ENCODE assay signal across 11 cellular contexts in the genomic region with DNA sequence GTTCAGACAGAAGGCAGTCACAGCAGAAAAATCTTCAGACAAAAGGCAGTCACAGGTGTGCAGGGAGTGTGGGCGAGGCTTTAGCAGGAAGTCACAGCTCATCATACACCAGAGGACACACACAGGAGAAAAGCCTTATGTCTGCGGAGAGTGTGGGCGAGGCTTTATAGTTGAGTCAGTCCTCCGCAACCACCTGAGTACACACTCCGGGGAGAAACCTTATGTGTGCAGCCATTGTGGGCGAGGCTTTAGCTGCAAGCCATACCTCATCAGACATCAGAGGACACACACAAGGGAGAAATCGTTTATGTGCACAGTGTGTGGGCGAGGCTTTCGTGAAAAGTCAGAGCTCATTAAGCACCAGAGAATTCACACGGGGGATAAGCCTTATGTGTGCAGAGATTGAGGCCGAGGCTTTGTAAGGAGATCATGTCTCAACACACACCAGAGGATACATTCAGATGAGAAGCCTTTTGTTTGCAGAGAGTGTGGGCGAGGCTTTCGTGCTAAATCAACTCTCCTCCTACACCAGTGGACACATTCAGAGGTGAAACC. TPM values are rescaled to one million over a fixed set of nuclear protein-coding genes. Genes with fewer than 3 reads are reported as not detected.
A peak's percentile ranks its signal among the peaks of the same experiment; 100 is the strongest.
DNase-seq lines count a peak whose midpoint lies in the region; ATAC-seq, FAIRE-seq and TF ChIP-seq lines count a peak whose summit lies in the region.
"Had no signal": no experiment of that assay in that cellular context is flagged by ENCODE, and none has a peak within 500 bp of the region (broad histone marks: within the 10 kb centered on the region; RNA-seq: fewer than 3 reads in every experiment).

No MANE protein-coding gene starts in this region.

- no peak overlapping the region for H3K4ac ChIP-seq in H9 (ENCODE audit: low read depth, low read length)

- H3K18ac ChIP-seq in H9 (ENCODE audit: insufficient read length, low read depth, low read length), result no peak overlapping the region

- H3K4me1 ChIP-seq in pancreas (peaks cover 0 to 9% (median 8%) of the 10 kb centered on the region in 3 donors), H9 (ENCODE audit: insufficient read depth, low read length) (no peaks in the 10 kb centered on the region)
- H3K4me1 ChIP-seq: SJSA1 had no signal

- H2BK12ac ChIP-seq in H9 (ENCODE audit: insufficient read length, low read depth, low read length), result no peak overlapping the region

- TF ChIP-seq CTCF in pancreas (IDR thresholded peaks at IDR 0.05), result no peak
- TF ChIP-seq CTCF in type B pancreatic cell (conservative IDR thresholded peaks at IDR 0.05), result no peak
- no peak for TF ChIP-seq CTCF in H9 (conservative IDR thresholded peaks at IDR 0.05)

- H3K23me2 ChIP-seq in H9 (ENCODE audit: insufficient read length, low read depth, low read length, poor library complexity, severe bottlenecking), result no peaks in the 10 kb centered on the region

- peaks cover 42% of the 10 kb centered on the region for H3K36me3 Mint-ChIP-seq in activated naive CD8-positive, alpha-beta T cell treated with anti-CD3 and anti-CD28 coated beads for 36 hours
- peaks cover 37% of the 10 kb centered on the region for H3K36me3 Mint-ChIP-seq in type B pancreatic cell
- H3K36me3 Mint-ChIP-seq in H9 (ENCODE audit: insufficient read depth in 1 of 3, low read depth in 3 of 3), result peaks cover 79 to 84% (median 81%) of the 10 kb centered on the region in 3 experiments

- intact Hi-C loops in pancreas (cut with DNase I), result no loop called here

- H3T11ph ChIP-seq in H9 (ENCODE audit: low read length), result no peak overlapping the region

- no peak overlapping the region for H2BK20ac ChIP-seq in H9 (ENCODE audit: low read depth, low read length, poor library complexity, severe bottlenecking)

- H3K14ac ChIP-seq in H9 (ENCODE audit: insufficient read depth, low read length), result no peak overlapping the region

- H3K9me3 ChIP-seq in pancreas (no peaks in the 10 kb centered on the region), H9 (ENCODE audit: control insufficient read depth, low read depth, low read length) (peaks cover 6% of the 10 kb centered on the region)
- H3K9me3 ChIP-seq: SJSA1 had no signal

- H3K4me3 ChIP-seq in pancreas, result no peak overlapping the region
- H3K4me3 ChIP-seq: SJSA1 had no signal

- H2BK5ac ChIP-seq in H9 (ENCODE audit: insufficient read length, low read length), result no peak overlapping the region

- H3K27ac Mint-ChIP-seq in activated naive CD8-positive, alpha-beta T cell treated with anti-CD3 and anti-CD28 coated beads for 36 hours, result peak overlapping the region; percentile 95
- H3K27ac Mint-ChIP-seq in type B pancreatic cell (peak overlapping the region; percentile 99), H9 (peak overlapping the region in 1 of 3 experiments; percentile 62; a peak in 1 of 7 replicates)

- H4K91ac ChIP-seq in H9 (ENCODE audit: insufficient read length, low read depth, low read length), result no peak overlapping the region

- no peak for FAIRE-seq in pancreas (lab: Jason Lieb, UNC)
- no peak for FAIRE-seq in GM19239 (lab: Jason Lieb, UNC)
- FAIRE-seq: G401.6 had no signal

- H3K4me3 Mint-ChIP-seq in activated naive CD8-positive, alpha-beta T cell treated with anti-CD3 and anti-CD28 coated beads for 36 hours, result peak overlapping the region; percentile 60
- H3K4me3 Mint-ChIP-seq in type B pancreatic cell (peak overlapping the region; percentile 83), H9 (no peak overlapping the region)

- H3K79me1 ChIP-seq in H9 (ENCODE audit: insufficient read depth, low read depth, low read length, poor library complexity, severe bottlenecking), result peaks cover 3% of the 10 kb centered on the region

- H3K27me3 ChIP-seq in pancreas, result no peaks in the 10 kb centered on the region
- H3K27me3 ChIP-seq in H9 (ENCODE audit: insufficient read depth, low read length), result no peaks in the 10 kb centered on the region
- H3K27me3 ChIP-seq: SJSA1 had no signal

- H3K9me3 Mint-ChIP-seq in activated naive CD8-positive, alpha-beta T cell treated with anti-CD3 and anti-CD28 coated beads for 36 hours, result peaks cover 2% of the 10 kb centered on the region
- H3K9me3 Mint-ChIP-seq in type B pancreatic cell, result no peaks in the 10 kb centered on the region
- peaks cover 15 to 23% of the 10 kb centered on the region in 2 experiments for H3K9me3 Mint-ChIP-seq in H9

- no peak overlapping the region for H2BK15ac ChIP-seq in H9 (ENCODE audit: low read depth, low read length)

- H3K36me3 ChIP-seq in pancreas, result peaks cover 0 to 14% (median 0%) of the 10 kb centered on the region in 3 donors
- H3K36me3 ChIP-seq: SJSA1 had no signal

- no peak overlapping the region for H4K5ac ChIP-seq in H9 (ENCODE audit: insufficient read length, low read depth, low read length)

- no peak overlapping the region for H3K9ac ChIP-seq in H9 (ENCODE audit: extremely low read depth, insufficient read length, low read length)

- H3K23ac ChIP-seq in H9 (ENCODE audit: insufficient read length, low read depth, low read length), result no peak overlapping the region

- H3K27ac ChIP-seq in pancreas, result no peak overlapping the region
- H3K27ac ChIP-seq in H9 (ENCODE audit: insufficient read length, low read depth, low read length), result no peak overlapping the region
- H3K27ac ChIP-seq: SJSA1 had no signal

- WGBS in pancreas, 2 donors, result 82 to 84% methylated on average over 13 of the region's 13 CpGs
- no CpG with 5 or more reads among the region's 13 CpGs for WGBS in H9 (ENCODE audit: extremely low coverage, insufficient read length, low lambda C conversion rate)

- ATAC-seq in pancreas, result peak in 3 of 4 donors; percentile 36 to 71 (median 67)
- no peak for ATAC-seq in GM19463 (IDR thresholded peaks at IDR 0.05; ENCODE audit: unreplicated experiment)

- H3K4me2 ChIP-seq in H9 (ENCODE audit: insufficient read depth, insufficient read length, low read length), result no peak overlapping the region

- H4K20me1 ChIP-seq in H9 (ENCODE audit: control insufficient read depth, insufficient read depth, insufficient read length), result no peaks in the 10 kb centered on the region

- H3K27me3 Mint-ChIP-seq in activated naive CD8-positive, alpha-beta T cell treated with anti-CD3 and anti-CD28 coated beads for 36 hours, result no peaks in the 10 kb centered on the region
- H3K27me3 Mint-ChIP-seq in type B pancreatic cell, result no peaks in the 10 kb centered on the region
- H3K27me3 Mint-ChIP-seq in H9 (ENCODE audit: low read depth), result no peaks in the 10 kb centered on the region; the same call in 1 of the 2 replicates

- H2BK120ac ChIP-seq in H9 (ENCODE audit: low read depth, low read length, poor library complexity, severe bottlenecking), result no peak overlapping the region

- H2AFZ ChIP-seq in H9 (ENCODE audit: low read length), result no peak overlapping the region

- no peak overlapping the region for H3K56ac ChIP-seq in H9 (ENCODE audit: insufficient read length, low read depth, low read length)

- H3K79me2 ChIP-seq in H9 (ENCODE audit: insufficient read depth, low read length), result no peaks in the 10 kb centered on the region; the same call in 1 of the 2 replicates

- DNase-seq in COLO829 (ENCODE audit: low spot score) (peak; percentile 74), SW480 (ENCODE audit: low spot score) (peak; percentile 98), pancreas (no peak), type B pancreatic cell (ENCODE audit: extremely low spot score, unreplicated experiment) (no peak), GM19239 (ENCODE audit: insufficient read length, low spot score) (no peak), H9 (no peak)
- DNase-seq in activated naive CD8-positive, alpha-beta T cell treated with anti-CD3 and anti-CD28 coated beads for 36 hours, result peak; percentile 86

- H4K8ac ChIP-seq in H9 (replicated peaks; ENCODE audit: insufficient read length, low read depth, low read length), result no peak overlapping the region

- peaks cover 47% of the 10 kb centered on the region for H3K4me1 Mint-ChIP-seq in activated naive CD8-positive, alpha-beta T cell treated with anti-CD3 and anti-CD28 coated beads for 36 hours
- H3K4me1 Mint-ChIP-seq in type B pancreatic cell (ENCODE audit: unreplicated experiment), result peaks cover 28% of the 10 kb centered on the region
- H3K4me1 Mint-ChIP-seq in H9, result peaks cover 0 to 1% of the 10 kb centered on the region in 2 experiments; a peak in 2 of 4 replicates

- H2AK5ac ChIP-seq in H9 (ENCODE audit: insufficient read length, low read length), result no peak overlapping the region

RNA-seq across cellular contexts. Expression of a gene that starts 27.6 kb away (rescaled TPM):
- 10 to 100 TPM; 21.7 to 22.8 TPM for total RNA-seq in activated naive CD8-positive, alpha-beta T cell treated with anti-CD3 and anti-CD28 coated beads for 36 hours
- 1 to 10 TPM; 3.6 to 8.1 (median 4.3) TPM for total RNA-seq in pancreas
- 1 to 10 TPM; 7.0 to 7.2 TPM for polyA plus RNA-seq in pancreas
- 15.9 and 19.5 TPM in 2 replicates for total RNA-seq in type B pancreatic cell (ENCODE audit: low replicate concordance)
- 86.0 and 88.2 TPM in 2 replicates for total RNA-seq in H9 (2021)

RNA-seq across cellular contexts. Expression of a gene that starts 32.7 kb away (rescaled TPM):
- total RNA-seq in activated naive CD8-positive, alpha-beta T cell treated with anti-CD3 and anti-CD28 coated beads for 36 hours, result 10 to 100 TPM; 31.5 to 34.6 TPM
- total RNA-seq in pancreas, result 10 to 100 TPM; 12.4 to 17.3 (median 13.8) TPM
- polyA plus RNA-seq in pancreas, result 10 to 100 TPM; 11.6 to 14.5 TPM
- 30.8 and 33.8 TPM in 2 replicates for total RNA-seq in type B pancreatic cell (ENCODE audit: low replicate concordance)
- total RNA-seq in H9 (2021), result 19.2 and 22.0 TPM in 2 replicates

RNA-seq across cellular contexts. Expression of a gene that starts 45.2 kb away (rescaled TPM):
- total RNA-seq in activated naive CD8-positive, alpha-beta T cell treated with anti-CD3 and anti-CD28 coated beads for 36 hours, result not detected
- not detected for total RNA-seq in pancreas
- not detected for polyA plus RNA-seq in pancreas
- total RNA-seq in type B pancreatic cell (ENCODE audit: low replicate concordance), result not detected in 2 replicates
- not detected in 2 replicates for total RNA-seq in H9 (2021)
- total RNA-seq: SJSA1 had no signal
- polyA plus RNA-seq: neural cell had no signal

Comparison
In these comparisons a context has a peak if more than half of its experiments do, and no peak if none do; other contexts are left out.
1. DNase-seq: peak in COLO829 (single experiment), SW480 (single experiment) and activated naive CD8-positive, alpha-beta T cell treated with anti-CD3 and anti-CD28 coated beads for 36 hours (single experiment); none in pancreas (0 of 6), type B pancreatic cell (single experiment), GM19239 (single experiment) and H9 (single experiment).
2. H3K4me3 Mint-ChIP-seq: peak in activated naive CD8-positive, alpha-beta T cell treated with anti-CD3 and anti-CD28 coated beads for 36 hours (single experiment) and type B pancreatic cell (single experiment); none in H9 (0 of 2).